Comparison of ENCODE assay signal across 13 cellular contexts in genomic region chr2:223735659-223736244, GRCh38.
A peak's percentile ranks its signal among the peaks of the same experiment; 100 is the strongest.
DNase-seq lines count a peak whose midpoint lies in the region; ATAC-seq, FAIRE-seq and TF ChIP-seq lines count a peak whose summit lies in the region.
"Had no signal": no experiment of that assay in that cellular context is flagged by ENCODE, and none has a peak within 500 bp of the region (broad histone marks: within the 10 kb centered on the region; RNA-seq: fewer than 3 reads in every experiment).

No MANE protein-coding gene starts in this region.

- no peaks in the 10 kb centered on the region for H3K27me3 ChIP-seq in foreskin keratinocyte

- peaks cover 3% of the 10 kb centered on the region for H3K4me1 ChIP-seq in foreskin keratinocyte

- no peak for FAIRE-seq in urothelium cell line (lab: Jason Lieb, UNC)

- H3K27ac ChIP-seq in foreskin keratinocyte = peak overlapping the region; percentile 82
- H3K27ac ChIP-seq: 22Rv1 had no signal

- DNase-seq in NCI-H2196 (lab: John Stamatoyannopoulos, UW; ENCODE audit: unreplicated experiment) (peak; percentile 32), NCI-H2196 treated with DMSO at 0.1 percent for 48 hours (lab: John Stamatoyannopoulos, UW; ENCODE audit: unreplicated experiment) (no peak), amniotic stem cell (lab: John Stamatoyannopoulos, UW) (peak; percentile 81), foreskin keratinocyte (peak; percentile 91 to 96), urothelium cell line (ENCODE audit: low spot score) (peak; percentile 30), cerebellum (ENCODE audit: low spot score) (no peak), GM19240 (ENCODE audit: insufficient read length, low spot score) (no peak), D341Med (ENCODE audit: low spot score) (no peak)
- DNase-seq: effector memory CD8-positive, alpha-beta T cell; NCI-H1417; NCI-H69; SHP77 treated with DMSO at 0.1 percent for 48 hours had no signal

- ATAC-seq in foreskin keratinocyte = peak; percentile 95
- ATAC-seq: effector memory CD8-positive, alpha-beta T cell had no signal

- TF ChIP-seq CTCF in foreskin keratinocyte (conservative IDR thresholded peaks at IDR 0.05) = no peak

Comparison
In these comparisons a context has a peak if more than half of its experiments do, and no peak if none do; other contexts are left out.
1. DNase-seq: peak in NCI-H2196 (single experiment), amniotic stem cell (single experiment), foreskin keratinocyte (2 of 2) and urothelium cell line (single experiment); none in NCI-H2196 treated with DMSO at 0.1 percent for 48 hours (single experiment), cerebellum (single experiment), GM19240 (single experiment) and D341Med (single experiment).